In the genomic region with DNA sequence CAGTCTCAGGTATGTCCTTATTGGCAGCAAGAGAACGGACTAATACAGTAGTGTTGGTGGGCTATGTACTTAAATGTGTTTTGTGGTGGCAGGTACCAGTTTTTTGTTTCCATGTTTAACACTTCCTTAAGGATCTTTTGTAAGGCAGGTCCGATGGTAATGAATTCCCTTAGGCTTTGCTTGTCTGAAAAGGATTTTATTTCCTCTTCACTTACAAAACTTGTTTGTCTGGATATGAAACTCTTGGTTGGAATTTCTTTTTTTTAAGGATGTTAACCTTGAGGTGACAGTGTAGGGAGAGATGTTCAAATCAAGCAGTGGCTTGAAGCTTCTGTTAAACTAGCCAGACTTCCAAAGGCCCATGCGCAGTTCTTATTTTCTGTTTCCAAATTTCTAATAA, we compare ENCODE assay signal across 28 cellular contexts.
"Had no signal": no experiment of that assay in that cellular context is flagged by ENCODE, and none has a peak within 500 bp of the region (broad histone marks: within the 10 kb centered on the region; RNA-seq: fewer than 3 reads in every experiment).

No MANE protein-coding gene starts in this region.

- H3K4me1 ChIP-seq: neural progenitor cell, parathyroid adenoma, psoas muscle, right lobe of liver, sigmoid colon, stomach, thyroid gland, tibial nerve, upper lobe of right lung, uterus had no signal

- H3K36me3 ChIP-seq: neural progenitor cell, ovary, uterus had no signal

- FAIRE-seq: small intestine had no signal

- H3K27ac ChIP-seq: neural progenitor cell, ovary, parathyroid adenoma, psoas muscle, right lobe of liver, sigmoid colon, stomach, thoracic aorta, thyroid gland, tibial nerve, upper lobe of right lung, uterus had no signal

- H3K27me3 ChIP-seq: neural progenitor cell, ovary, right lobe of liver, sigmoid colon, stomach, thyroid gland, tibial nerve, upper lobe of right lung, uterus had no signal

- H3K4me3 ChIP-seq: neural progenitor cell, ovary, psoas muscle, right lobe of liver, sigmoid colon, stomach, thoracic aorta, thyroid gland, tibial nerve, upper lobe of right lung, uterus had no signal

- DNase-seq: naive thymus-derived CD8-positive, alpha-beta T cell; occipital lobe; ovary; posterior cingulate gyrus; psoas muscle; right cardiac atrium; right lobe of liver; sigmoid colon; small intestine; stimulated activated CD4-positive, alpha-beta T cell treated with anti-CD3 and anti-CD28 coated beads, Interleukin-15, amount 100 ng/mL, for 24 hours; stimulated activated CD4-positive, alpha-beta T cell treated with anti-CD3 and anti-CD28 coated beads, Interleukin-2, amount 100 ng/mL, for 24 hours; stimulated activated CD4-positive, alpha-beta T cell treated with anti-CD3 and anti-CD28 coated beads, Interleukin-2, amount 100 ng/mL, for 48 hours; stimulated activated CD4-positive, alpha-beta T cell treated with anti-CD3 and anti-CD28 coated beads, Interleukin-4, amount 100 ng/mL, for 24 hours; stimulated activated naive B cell treated with anti-CD40 and anti-IgM and Interleukin-4, amounts not matched to agents 10 μg/mL and 1 μg/mL and 100 μg/mL, for 72 hours; stimulated activated naive CD4-positive, alpha-beta T cell treated with Interleukin-2 at 50 U/mL for 16 hours; stomach; thyroid gland; trophoblast cell; upper lobe of right lung; uterus had no signal

- H3K4me3 Mint-ChIP-seq: naive thymus-derived CD8-positive, alpha-beta T cell; natural killer cell treated with Interleukin-12 subunit alpha and Interleukin-12 subunit beta and Interleukin-15 and Interleukin-18, amount 100 ng/mL, for 72 hours; neural progenitor cell; stimulated activated effector memory CD8-positive, alpha-beta T cell treated with anti-CD3 and anti-CD28 coated beads, Interleukin-12 subunit alpha, Interleukin-12 subunit beta, amount 100 ng/mL, for 72 hours; stimulated activated naive B cell treated with anti-CD40 and anti-IgM and Interleukin-4, amounts not matched to agents 10 μg/mL and 1 μg/mL and 100 μg/mL, for 72 hours; stimulated activated naive CD8-positive, alpha-beta T cell treated with anti-CD3 and anti-CD28 coated beads, Interleukin-15, Interleukin-2, amounts not matched to agents 100 ng/mL and 50 ng/mL, for 24 hours had no signal

- H3K9me3 Mint-ChIP-seq: natural killer cell treated with Interleukin-12 subunit alpha and Interleukin-12 subunit beta and Interleukin-15 and Interleukin-18, amount 100 ng/mL, for 72 hours; neural progenitor cell; stimulated activated effector memory CD8-positive, alpha-beta T cell treated with anti-CD3 and anti-CD28 coated beads, Interleukin-12 subunit alpha, Interleukin-12 subunit beta, amount 100 ng/mL, for 72 hours; stimulated activated naive CD8-positive, alpha-beta T cell treated with anti-CD3 and anti-CD28 coated beads, Interleukin-15, Interleukin-2, amounts not matched to agents 100 ng/mL and 50 ng/mL, for 24 hours had no signal

- H3K27ac Mint-ChIP-seq: natural killer cell treated with Interleukin-12 subunit alpha and Interleukin-12 subunit beta and Interleukin-15 and Interleukin-18, amount 100 ng/mL, for 72 hours; neural progenitor cell; progenitor cell of endocrine pancreas; stimulated activated effector memory CD8-positive, alpha-beta T cell treated with anti-CD3 and anti-CD28 coated beads, Interleukin-12 subunit alpha, Interleukin-12 subunit beta, amount 100 ng/mL, for 72 hours; stimulated activated naive B cell treated with anti-CD40 and anti-IgM and Interleukin-4, amounts not matched to agents 10 μg/mL and 1 μg/mL and 100 μg/mL, for 72 hours; stimulated activated naive CD8-positive, alpha-beta T cell treated with anti-CD3 and anti-CD28 coated beads, Interleukin-15, Interleukin-2, amounts not matched to agents 100 ng/mL and 50 ng/mL, for 24 hours had no signal

- H3K27me3 Mint-ChIP-seq: naive thymus-derived CD8-positive, alpha-beta T cell; natural killer cell treated with Interleukin-12 subunit alpha and Interleukin-12 subunit beta and Interleukin-15 and Interleukin-18, amount 100 ng/mL, for 72 hours; progenitor cell of endocrine pancreas; stimulated activated naive B cell treated with anti-CD40 and anti-IgM and Interleukin-4, amounts not matched to agents 10 μg/mL and 1 μg/mL and 100 μg/mL, for 72 hours; stimulated activated naive CD8-positive, alpha-beta T cell treated with anti-CD3 and anti-CD28 coated beads, Interleukin-15, Interleukin-2, amounts not matched to agents 100 ng/mL and 50 ng/mL, for 24 hours had no signal

- H3K9me3 ChIP-seq: ovary, right lobe of liver, sigmoid colon, stomach, thoracic aorta, thyroid gland, upper lobe of right lung, uterus had no signal

- H3K4me1 Mint-ChIP-seq: neural progenitor cell had no signal
